ENCODE assay signal across 25 cellular contexts in the genomic region with DNA sequence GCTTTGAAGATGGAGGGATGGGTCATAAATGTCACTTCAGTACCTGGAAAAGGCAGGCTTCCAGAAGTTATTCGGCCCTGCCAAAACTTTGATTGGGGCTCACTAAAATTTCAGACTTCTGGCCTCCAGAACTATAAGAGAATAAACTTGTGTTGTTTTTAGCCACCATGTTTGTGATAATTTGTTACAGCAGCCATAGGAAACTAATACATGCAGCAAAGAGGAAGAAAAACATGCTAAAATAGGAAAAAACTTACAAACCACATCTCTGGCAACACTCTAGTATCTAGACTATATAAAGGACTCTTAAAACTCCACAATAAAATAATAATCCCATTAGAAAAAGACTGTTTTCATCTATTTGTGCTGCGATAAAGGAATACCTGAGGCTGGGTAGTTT.
"Had no signal": no experiment of that assay in that cellular context is flagged by ENCODE, and none has a peak within 500 bp of the region (broad histone marks: within the 10 kb centered on the region; RNA-seq: fewer than 3 reads in every experiment).

No MANE protein-coding gene starts in this region.

- H3K27ac Mint-ChIP-seq: stimulated activated memory B cell treated with anti-CD40 and anti-IgM and Interleukin-4, amounts not matched to agents 10 μg/mL and 1 μg/mL and 100 μg/mL, for 72 hours; T-helper 17 cell; type B pancreatic cell had no signal

- DNase-seq: activated gamma-delta T cell treated with Interleukin-2 at 50 U/mL for 16 hours; activated naive CD8-positive, alpha-beta T cell treated with anti-CD3 and anti-CD28 coated beads, Interleukin-2, amount 10 ng/mL, durations not matched to agents 7 days and 5 days; amygdala; cerebellar nuclear complex; glutamatergic neuron; lower lobe of right lung; mesendoderm; mucosa of descending colon; occipital lobe; posterior cingulate gyrus; small intestine; stimulated activated CD4-positive, alpha-beta T cell treated with anti-CD3 and anti-CD28 coated beads, Interleukin-2, amount 100 ng/mL, for 24 hours; T-helper 17 cell had no signal

- H3K4me1 Mint-ChIP-seq: neural crest cell; stimulated activated memory B cell treated with anti-CD40 and anti-IgM and Interleukin-4, amounts not matched to agents 10 μg/mL and 1 μg/mL and 100 μg/mL, for 72 hours had no signal

- H3K27me3 ChIP-seq: esophagus muscularis mucosa, hepatocyte, vagina had no signal

- H3K79me2 ChIP-seq: hepatocyte had no signal

- H3K4me3 Mint-ChIP-seq: activated CD4-positive, alpha-beta T cell treated with anti-CD3 and anti-CD28 coated beads, Interleukin-2, amount 10 ng/mL, durations not matched to agents 7 days and 5 days; immature natural killer cell; neural crest cell; stimulated activated memory B cell treated with anti-CD40 and anti-IgM and Interleukin-4, amounts not matched to agents 10 μg/mL and 1 μg/mL and 100 μg/mL, for 72 hours; T-helper 17 cell; type B pancreatic cell had no signal

- H3K27me3 Mint-ChIP-seq: activated CD4-positive, alpha-beta T cell treated with anti-CD3 and anti-CD28 coated beads, Interleukin-2, amount 10 ng/mL, durations not matched to agents 7 days and 5 days; activated naive CD8-positive, alpha-beta T cell treated with anti-CD3 and anti-CD28 coated beads, Interleukin-2, amount 10 ng/mL, durations not matched to agents 7 days and 5 days; stimulated activated memory B cell treated with anti-CD40 and anti-IgM and Interleukin-4, amounts not matched to agents 10 μg/mL and 1 μg/mL and 100 μg/mL, for 72 hours; T-helper 17 cell; type B pancreatic cell had no signal

- H3K27ac ChIP-seq: coronary artery, esophagus muscularis mucosa, hepatocyte, lower lobe of right lung, thoracic aorta, vagina had no signal

- H3K4me1 ChIP-seq: esophagus muscularis mucosa, lower lobe of right lung, vagina had no signal

- H3K9me3 ChIP-seq: esophagus muscularis mucosa, lower lobe of right lung, mucosa of descending colon, thoracic aorta, vagina had no signal

- H3K36me3 ChIP-seq: lower lobe of right lung, thoracic aorta had no signal

- H3K4me3 ChIP-seq: coronary artery, esophagus muscularis mucosa, hepatocyte, lower lobe of right lung, mucosa of descending colon, thoracic aorta, vagina had no signal

- H3K9me3 Mint-ChIP-seq: immature natural killer cell, neural crest cell, type B pancreatic cell had no signal

- ATAC-seq: left lobe of liver; lower lobe of right lung; mucosa of descending colon; sciatic nerve; stimulated activated memory B cell treated with anti-CD40 and anti-IgM and Interleukin-4, amounts not matched to agents 10 μg/mL and 1 μg/mL and 100 μg/mL, for 72 hours had no signal

- H2AFZ ChIP-seq: hepatocyte had no signal
